Comparison of ENCODE assay signal across 10 cellular contexts in the genomic region with DNA sequence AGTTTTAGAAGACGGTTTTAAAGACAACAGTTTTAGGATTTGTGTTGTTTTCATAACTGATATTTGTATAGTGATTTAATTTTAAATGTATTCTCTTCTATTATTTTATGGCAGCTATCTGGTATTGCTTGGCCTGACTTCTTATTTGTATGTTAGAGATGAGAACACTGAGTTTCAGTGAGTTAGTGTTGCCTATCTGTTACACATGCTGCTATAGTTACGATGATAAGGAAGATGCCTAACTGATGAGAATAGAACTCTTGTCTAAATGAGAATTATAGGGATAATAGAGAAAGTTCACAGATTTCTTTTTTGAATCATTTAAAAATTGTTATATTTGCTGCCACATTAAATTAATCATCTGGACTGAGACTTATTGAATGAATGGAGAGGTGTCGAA.
DNase-seq lines count a peak whose midpoint lies in the region; ATAC-seq and TF ChIP-seq lines count a peak whose summit lies in the region.
"Had no signal": no experiment of that assay in that cellular context is flagged by ENCODE, and none has a peak within 500 bp of the region (broad histone marks: within the 10 kb centered on the region; RNA-seq: fewer than 3 reads in every experiment).

No MANE protein-coding gene starts in this region.

- no peak overlapping the region for H2BK20ac ChIP-seq in IMR-90 (ENCODE audit: low read depth, low read length)

- H3K79me1 ChIP-seq in IMR-90 (ENCODE audit: low read depth in 1 of 2, low read length in 2 of 2), result peaks cover 0 to 3% of the 10 kb centered on the region in 2 experiments; a peak in 1 of 4 replicates

- H4K5ac ChIP-seq in IMR-90 (ENCODE audit: low read depth, low read length), result no peak overlapping the region

- H3K27me3 ChIP-seq in IMR-90 (ENCODE audit: control insufficient read depth, insufficient read depth, low read length) (no peaks in the 10 kb centered on the region), esophagus squamous epithelium (no peaks in the 10 kb centered on the region), suprapubic skin (no peaks in the 10 kb centered on the region)

- intact Hi-C loops in IMR-90 (cut with micrococcal nuclease) (loop anchor here (5.0 kb wide), 1 partner anchor 43 kb away; no protein-coding TSS in a partner anchor), esophagus squamous epithelium (cut with DNase I) (no loop called here)

- CTCF ChIA-PET in IMR-90 (lab: Yijun Ruan, JAX), result interaction anchor here (1.1 kb wide), 1 partner anchor 14 kb away, joined by 5 read pairs; no protein-coding TSS in a partner anchor

- no peak overlapping the region for H3K56ac ChIP-seq in IMR-90 (ENCODE audit: extremely low read depth, insufficient read depth, low read length)

- no peak overlapping the region for H2BK5ac ChIP-seq in IMR-90 (ENCODE audit: low read depth, low read length, poor library complexity, severe bottlenecking)

- DNase-seq in IMR-90 (peak; percentile 73), esophagus squamous epithelium (lab: John Stamatoyannopoulos, UW) (no peak), hepatic stellate cell (ENCODE audit: low spot score) (peak; percentile 10), suprapubic skin (ENCODE audit: low spot score in 2 of 2) (no peak), HCEC 1CT (no peak), DMS79 treated with DMSO at 0.1 percent for 48 hours (lab: John Stamatoyannopoulos, UW) (no peak), putamen (ENCODE audit: low spot score) (no peak)
- DNase-seq: activated CD4-positive, CD25-positive, alpha-beta regulatory T cell; DMS 273 treated with DMSO at 0.1 percent for 48 hours had no signal

- peaks cover 4% of the 10 kb centered on the region; the same call in 1 of the 2 replicates for H3K4me1 ChIP-seq in IMR-90 (ENCODE audit: control insufficient read depth, insufficient read depth, low read length)
- H3K4me1 ChIP-seq in esophagus squamous epithelium, result peaks cover 0 to 28% (median 8%) of the 10 kb centered on the region in 3 donors
- H3K4me1 ChIP-seq in suprapubic skin, result peaks cover 9% of the 10 kb centered on the region

- no peak for TF ChIP-seq EP300 in suprapubic skin (IDR thresholded peaks at IDR 0.05)

- no peaks in the 10 kb centered on the region for H3K36me3 ChIP-seq in IMR-90 (ENCODE audit: control insufficient read depth, insufficient read depth, low read length)
- H3K36me3 ChIP-seq in esophagus squamous epithelium, result no peaks in the 10 kb centered on the region
- H3K36me3 ChIP-seq in suprapubic skin, result no peaks in the 10 kb centered on the region

- H2BK15ac ChIP-seq in IMR-90 (ENCODE audit: low read depth, low read length), result no peak overlapping the region

- H3K18ac ChIP-seq in IMR-90 (ENCODE audit: low read depth, low read length), result peak overlapping the region; percentile 44; the same call in 1 of the 2 replicates

- no peak overlapping the region for H3K27ac ChIP-seq in IMR-90 (ENCODE audit: insufficient read depth, low read length)
- peak overlapping the region in 3 of 4 donors; percentile 24 to 37 (median 26) for H3K27ac ChIP-seq in esophagus squamous epithelium
- peak overlapping the region; percentile 66 for H3K27ac ChIP-seq in suprapubic skin

- H3K23ac ChIP-seq in IMR-90 (ENCODE audit: low read depth, low read length), result no peak overlapping the region

- no TSS peak for BruUV-seq in IMR-90 (replicated peaks; lab: Mats Ljungman, UMichigan)

- WGBS in IMR-90 (ENCODE audit: extremely low coverage in 2 of 2, insufficient read length in 1 of 2), 2 experiments, result 100% methylated on average over 1 of the region's 3 CpGs
- 67 to 70% methylated on average over 3 of the region's 3 CpGs for WGBS in esophagus squamous epithelium, 2 donors
- WGBS in suprapubic skin, result 78% methylated on average over 3 of the region's 3 CpGs

- H3K9me1 ChIP-seq in IMR-90 (ENCODE audit: insufficient read depth, low read length), result no peaks in the 10 kb centered on the region

- no peak overlapping the region for H3K14ac ChIP-seq in IMR-90 (replicated peaks; ENCODE audit: low read depth, low read length)

- no peak overlapping the region for H3K9ac ChIP-seq in IMR-90 (ENCODE audit: low read depth, low read length)

- H4K91ac ChIP-seq in IMR-90 (ENCODE audit: insufficient read depth, low read depth, low read length), result no peak overlapping the region

- POLR2A ChIA-PET in IMR-90 (lab: Charles Lee; ENCODE audit: unreplicated experiment), result no interaction called here

- no peaks in the 10 kb centered on the region for H4K20me1 ChIP-seq in IMR-90 (ENCODE audit: insufficient read depth, low read length)

- H2BK120ac ChIP-seq in IMR-90 (ENCODE audit: low read depth, low read length), result no peak overlapping the region

- ATAC-seq in IMR-90 (ENCODE audit: low read depth), result peak; percentile 42
- ATAC-seq: natural killer cell treated with Interleukin-12 subunit alpha and Interleukin-12 subunit beta and Interleukin-15 and Interleukin-18, amount 100 ng/mL, for 72 hours had no signal

- TF ChIP-seq POLR2A in IMR-90 (IDR thresholded peaks at IDR 0.05; ENCODE audit: low read depth, low read length), result no peak
- TF ChIP-seq POLR2A in esophagus squamous epithelium (IDR thresholded peaks at IDR 0.05), result no peak
- no peak for TF ChIP-seq POLR2A in suprapubic skin (IDR thresholded peaks at IDR 0.05)

- H3K9me3 ChIP-seq in IMR-90 (ENCODE audit: control insufficient read depth, insufficient read depth, low read length), result no peaks in the 10 kb centered on the region
- no peaks in the 10 kb centered on the region for H3K9me3 ChIP-seq in esophagus squamous epithelium
- H3K9me3 ChIP-seq in suprapubic skin, result no peaks in the 10 kb centered on the region

- H2AK9ac ChIP-seq in IMR-90 (replicated peaks; ENCODE audit: low read depth, low read length, poor library complexity), result no peak overlapping the region

- H3K4me3 ChIP-seq in IMR-90 (ENCODE audit: insufficient read depth, low read depth, low read length) (no peak overlapping the region), esophagus squamous epithelium (no peak overlapping the region), suprapubic skin (no peak overlapping the region)

- no peak overlapping the region for H3K4ac ChIP-seq in IMR-90 (ENCODE audit: low read depth, low read length)

- TF ChIP-seq CTCF in IMR-90 (conservative IDR thresholded peaks at IDR 0.05; ENCODE audit: low read depth, low read length) (no peak), esophagus squamous epithelium (IDR thresholded peaks at IDR 0.05) (no peak), suprapubic skin (IDR thresholded peaks at IDR 0.05) (no peak)

- no peak overlapping the region for H2AK5ac ChIP-seq in IMR-90 (ENCODE audit: low read depth, low read length)

- no peak for TF ChIP-seq RAD21 in IMR-90 (IDR thresholded peaks at IDR 0.05; ENCODE audit: low read length)

- H3K4me2 ChIP-seq in IMR-90 (ENCODE audit: low read depth, low read length), result no peak overlapping the region

- no peak overlapping the region for H2AFZ ChIP-seq in IMR-90 (replicated peaks; ENCODE audit: low read length, poor library complexity)

- no peak overlapping the region for H4K8ac ChIP-seq in IMR-90 (ENCODE audit: low read depth in 2 of 2, low read length in 2 of 2)

- in situ Hi-C loops in IMR-90 (cut with MboI; ENCODE audit: low sequenced_read_pairs), result no loop called here

- dilution Hi-C loops in IMR-90 (cut with HindIII; ENCODE audit: low sequenced_read_pairs, unreplicated experiment), result no loop called here

TF ChIP-seq in IMR-90, 13 proteins besides CTCF, POLR2A, EP300 and RAD21:
- TF ChIP-seq MXI1 (IDR thresholded peaks at IDR 0.05; ENCODE audit: borderline replicate concordance, low read depth, low read length), result no peak
- TF ChIP-seq, protein P1, sequence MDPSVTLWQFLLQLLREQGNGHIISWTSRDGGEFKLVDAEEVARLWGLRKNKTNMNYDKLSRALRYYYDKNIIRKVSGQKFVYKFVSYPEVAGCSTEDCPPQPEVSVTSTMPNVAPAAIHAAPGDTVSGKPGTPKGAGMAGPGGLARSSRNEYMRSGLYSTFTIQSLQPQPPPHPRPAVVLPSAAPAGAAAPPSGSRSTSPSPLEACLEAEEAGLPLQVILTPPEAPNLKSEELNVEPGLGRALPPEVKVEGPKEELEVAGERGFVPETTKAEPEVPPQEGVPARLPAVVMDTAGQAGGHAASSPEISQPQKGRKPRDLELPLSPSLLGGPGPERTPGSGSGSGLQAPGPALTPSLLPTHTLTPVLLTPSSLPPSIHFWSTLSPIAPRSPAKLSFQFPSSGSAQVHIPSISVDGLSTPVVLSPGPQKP (IDR thresholded peaks at IDR 0.05; ENCODE audit: borderline replicate concordance, low read depth, low read length), result no peak

Comparison
In these comparisons a context has a peak if more than half of its experiments do, and no peak if none do; other contexts are left out.
1. DNase-seq: peak in IMR-90 (single experiment) and hepatic stellate cell (single experiment); none in esophagus squamous epithelium (single experiment), suprapubic skin (0 of 2), HCEC 1CT (single experiment), DMS79 treated with DMSO at 0.1 percent for 48 hours (single experiment) and putamen (single experiment).